16 cellular contexts compared by ENCODE assay signal in genomic region chr5:34772691-34773090, GRCh38.
DNase-seq lines count a peak whose midpoint lies in the region; ATAC-seq and TF ChIP-seq lines count a peak whose summit lies in the region.
"Had no signal": no experiment of that assay in that cellular context is flagged by ENCODE, and none has a peak within 500 bp of the region (broad histone marks: within the 10 kb centered on the region; RNA-seq: fewer than 3 reads in every experiment).

No MANE protein-coding gene starts in this region.

- peaks cover 10% of the 10 kb centered on the region for H3K4me1 ChIP-seq in IMR-90 (ENCODE audit: control insufficient read depth, insufficient read depth, low read length)
- peaks cover 0 to 36% (median 13%) of the 10 kb centered on the region in 4 donors for H3K4me1 ChIP-seq in right lobe of liver

- H3K4me3 ChIP-seq in IMR-90 (ENCODE audit: insufficient read depth, low read depth, low read length) (no peak overlapping the region), right lobe of liver (no peak overlapping the region)
- H3K4me3 ChIP-seq: BLaER1 treated with 17β-estradiol and CSF1 and Interleukin-3, amounts not matched to agents 10 nM and 100 nM; GM12878 had no signal

- 0 out of 2 replicates have a peak overlapping the region, but pooled peaks have one; percentile 25 for H3K23ac ChIP-seq in IMR-90 (ENCODE audit: low read depth, low read length)

- no peak overlapping the region for H2AK9ac ChIP-seq in IMR-90 (replicated peaks; ENCODE audit: low read depth, low read length, poor library complexity)

- POLR2A ChIA-PET in IMR-90 (lab: Charles Lee; ENCODE audit: unreplicated experiment): no interaction called here

- H3K27ac ChIP-seq in IMR-90 (ENCODE audit: insufficient read depth, low read length) (peak overlapping the region; percentile 12; the same call in 1 of the 2 replicates), right lobe of liver (peak overlapping the region in 2 of 3 donors; percentile 8 to 27)
- H3K27ac ChIP-seq: BLaER1 treated with 17β-estradiol and CSF1 and Interleukin-3, amounts not matched to agents 10 nM and 100 nM had no signal

- H3K36me3 ChIP-seq in IMR-90 (ENCODE audit: control insufficient read depth, insufficient read depth, low read length): peaks cover 14% of the 10 kb centered on the region
- H3K36me3 ChIP-seq in right lobe of liver: no peaks in the 10 kb centered on the region

- H3K9me3 Mint-ChIP-seq in HFFc6 (peaks cover 19% of the 10 kb centered on the region), progenitor cell of endocrine pancreas (ENCODE audit: low read depth) (peaks cover 24% of the 10 kb centered on the region)
- peaks cover 2% of the 10 kb centered on the region for H3K9me3 Mint-ChIP-seq in activated naive CD4-positive, alpha-beta T cell treated with anti-CD3 and anti-CD28 coated beads, Interleukin-2, amount 10 ng/mL, durations not matched to agents 7 days and 5 days

- peak overlapping the region in 1 of 2 experiments; percentile 7; a peak in 1 of 4 replicates for H4K8ac ChIP-seq in IMR-90 (ENCODE audit: low read depth in 2 of 2, low read length in 2 of 2)

- H3K4ac ChIP-seq in IMR-90 (ENCODE audit: low read depth, low read length): no peak overlapping the region

- H3K56ac ChIP-seq in IMR-90 (ENCODE audit: extremely low read depth, insufficient read depth, low read length): no peak overlapping the region

- ATAC-seq in IMR-90 (ENCODE audit: low read depth) (no peak), right lobe of liver (peak; percentile 49 to 69 (median 61))
- ATAC-seq: CD8-positive, alpha-beta T cell; GM12878 had no signal

- H3K36me3 Mint-ChIP-seq in HFFc6 (ENCODE audit: low read depth): peaks cover 55% of the 10 kb centered on the region
- peaks cover 35% of the 10 kb centered on the region for H3K36me3 Mint-ChIP-seq in progenitor cell of endocrine pancreas (ENCODE audit: insufficient read depth)
- no peaks in the 10 kb centered on the region for H3K36me3 Mint-ChIP-seq in activated naive CD4-positive, alpha-beta T cell treated with anti-CD3 and anti-CD28 coated beads, Interleukin-2, amount 10 ng/mL, durations not matched to agents 7 days and 5 days
- H3K36me3 Mint-ChIP-seq: CD8-positive, alpha-beta T cell; IgD-negative memory B cell had no signal

- no peak overlapping the region for H3K4me2 ChIP-seq in IMR-90 (ENCODE audit: low read depth, low read length)

- WGBS in IMR-90 (ENCODE audit: extremely low coverage in 2 of 2, insufficient read length in 1 of 2), 2 experiments: no CpG with 5 or more reads among the region's 3 CpGs
- WGBS in right lobe of liver (ENCODE audit: insufficient coverage, low coverage, low lambda C conversion rate, missing lambda C conversion rate): 25% methylated on average over 3 of the region's 3 CpGs

- H3K27ac Mint-ChIP-seq in HFFc6: peak overlapping the region; percentile 59
- peak overlapping the region; percentile 84 for H3K27ac Mint-ChIP-seq in progenitor cell of endocrine pancreas
- H3K27ac Mint-ChIP-seq in activated naive CD4-positive, alpha-beta T cell treated with anti-CD3 and anti-CD28 coated beads, Interleukin-2, amount 10 ng/mL, durations not matched to agents 7 days and 5 days: no peak overlapping the region
- H3K27ac Mint-ChIP-seq: B cell; CD8-positive, alpha-beta T cell; IgD-negative memory B cell had no signal

- H3K79me1 ChIP-seq in IMR-90 (ENCODE audit: low read depth in 1 of 2, low read length in 2 of 2): peaks cover 49 to 88% of the 10 kb centered on the region in 2 experiments

- DNase-seq in HFFc6 (no peak), IMR-90 (no peak), right lobe of liver (no peak), progenitor cell of endocrine pancreas (ENCODE audit: low spot score, unreplicated experiment) (no peak), activated gamma-delta T cell treated with Interleukin-2 at 50 U/mL for 16 hours (no peak), ecto neural progenitor cell (ENCODE audit: low spot score) (no peak)
- no peak for DNase-seq in activated naive CD4-positive, alpha-beta T cell treated with anti-CD3 and anti-CD28 coated beads, Interleukin-2, amount 10 ng/mL, durations not matched to agents 7 days and 5 days
- DNase-seq: Calu3; CD8-positive, alpha-beta T cell; DND-41; EL; H9 had no signal

- no peak overlapping the region for H2BK20ac ChIP-seq in IMR-90 (ENCODE audit: low read depth, low read length)

- no peak for TF ChIP-seq CTCF in HFFc6 (IDR thresholded peaks at IDR 0.05)
- TF ChIP-seq CTCF in IMR-90 (conservative IDR thresholded peaks at IDR 0.05; ENCODE audit: low read depth, low read length): no peak
- TF ChIP-seq CTCF in right lobe of liver (IDR thresholded peaks at IDR 0.05): no peak
- no peak for TF ChIP-seq CTCF in progenitor cell of endocrine pancreas (IDR thresholded peaks at IDR 0.05; ENCODE audit: unreplicated experiment)

- H2BK120ac ChIP-seq in IMR-90 (ENCODE audit: low read depth, low read length): no peak overlapping the region

- H3K9ac ChIP-seq in IMR-90 (ENCODE audit: low read depth, low read length): no peak overlapping the region
- H3K9ac ChIP-seq: BLaER1 treated with 17β-estradiol and CSF1 and Interleukin-3, amounts not matched to agents 10 nM and 100 nM had no signal

- CTCF ChIA-PET in IMR-90 (lab: Yijun Ruan, JAX): no interaction called here
- CTCF ChIA-PET in activated naive CD4-positive, alpha-beta T cell treated with anti-CD3 and anti-CD28 coated beads, Interleukin-2, amount 10 ng/mL, durations not matched to agents 7 days and 5 days (lab: Charles Lee): no interaction called here

- peaks cover 10% of the 10 kb centered on the region for H3K9me1 ChIP-seq in IMR-90 (ENCODE audit: insufficient read depth, low read length)

- no peak overlapping the region for H2AK5ac ChIP-seq in IMR-90 (ENCODE audit: low read depth, low read length)

- H3K27me3 Mint-ChIP-seq in HFFc6 (ENCODE audit: insufficient read depth) (peaks cover 5% of the 10 kb centered on the region), progenitor cell of endocrine pancreas (no peaks in the 10 kb centered on the region)
- no peaks in the 10 kb centered on the region for H3K27me3 Mint-ChIP-seq in activated naive CD4-positive, alpha-beta T cell treated with anti-CD3 and anti-CD28 coated beads, Interleukin-2, amount 10 ng/mL, durations not matched to agents 7 days and 5 days

- no peak overlapping the region for H4K91ac ChIP-seq in IMR-90 (ENCODE audit: insufficient read depth, low read depth, low read length)

- dilution Hi-C loops in IMR-90 (cut with HindIII; ENCODE audit: low sequenced_read_pairs, unreplicated experiment): no loop called here

- H3K4me3 Mint-ChIP-seq in HFFc6 (peak overlapping the region; percentile 24; the same call in 1 of the 2 replicates), progenitor cell of endocrine pancreas (ENCODE audit: low read depth) (no peak overlapping the region)
- H3K4me3 Mint-ChIP-seq in activated naive CD4-positive, alpha-beta T cell treated with anti-CD3 and anti-CD28 coated beads, Interleukin-2, amount 10 ng/mL, durations not matched to agents 7 days and 5 days: no peak overlapping the region
- H3K4me3 Mint-ChIP-seq: B cell; CD8-positive, alpha-beta T cell; H9; IgD-negative memory B cell had no signal

- H3K18ac ChIP-seq in IMR-90 (ENCODE audit: low read depth, low read length): no peak overlapping the region

- peak overlapping the region; percentile 59; the same call in 1 of the 2 replicates for H3K14ac ChIP-seq in IMR-90 (replicated peaks; ENCODE audit: low read depth, low read length)

- H3K9me3 ChIP-seq in IMR-90 (ENCODE audit: control insufficient read depth, insufficient read depth, low read length) (no peaks in the 10 kb centered on the region), right lobe of liver (no peaks in the 10 kb centered on the region)

- peak overlapping the region; percentile 8; the same call in 1 of the 2 replicates for H4K5ac ChIP-seq in IMR-90 (ENCODE audit: low read depth, low read length)

- H2BK15ac ChIP-seq in IMR-90 (ENCODE audit: low read depth, low read length): no peak overlapping the region

- TF ChIP-seq RAD21 in IMR-90 (IDR thresholded peaks at IDR 0.05; ENCODE audit: low read length): no peak

- peaks cover 55% of the 10 kb centered on the region for H4K20me1 ChIP-seq in IMR-90 (ENCODE audit: insufficient read depth, low read length)
- H4K20me1 ChIP-seq: BLaER1 treated with 17β-estradiol and CSF1 and Interleukin-3, amounts not matched to agents 10 nM and 100 nM had no signal

- no TSS peak for BruUV-seq in IMR-90 (replicated peaks; lab: Mats Ljungman, UMichigan)

- TF ChIP-seq POLR2A in IMR-90 (IDR thresholded peaks at IDR 0.05; ENCODE audit: low read depth, low read length): no peak
- no peak for TF ChIP-seq POLR2A in right lobe of liver (IDR thresholded peaks at IDR 0.05)

- H2BK5ac ChIP-seq in IMR-90 (ENCODE audit: low read depth, low read length, poor library complexity, severe bottlenecking): peak overlapping the region; percentile 46

- H3K27me3 ChIP-seq in IMR-90 (ENCODE audit: control insufficient read depth, insufficient read depth, low read length): no peaks in the 10 kb centered on the region
- no peaks in the 10 kb centered on the region for H3K27me3 ChIP-seq in right lobe of liver
- H3K27me3 ChIP-seq: BLaER1 treated with 17β-estradiol and CSF1 and Interleukin-3, amounts not matched to agents 10 nM and 100 nM had no signal

- peaks cover 22% of the 10 kb centered on the region; the same call in 1 of the 2 replicates for H3K4me1 Mint-ChIP-seq in HFFc6 (ENCODE audit: low read depth)
- H3K4me1 Mint-ChIP-seq in progenitor cell of endocrine pancreas (ENCODE audit: low read depth): peaks cover 2% of the 10 kb centered on the region
- H3K4me1 Mint-ChIP-seq in activated naive CD4-positive, alpha-beta T cell treated with anti-CD3 and anti-CD28 coated beads, Interleukin-2, amount 10 ng/mL, durations not matched to agents 7 days and 5 days: no peaks in the 10 kb centered on the region
- H3K4me1 Mint-ChIP-seq: H9 had no signal

- H2AFZ ChIP-seq in IMR-90 (replicated peaks; ENCODE audit: low read length, poor library complexity): no peak overlapping the region

- in situ Hi-C loops in IMR-90 (cut with MboI; ENCODE audit: low sequenced_read_pairs): no loop called here

- intact Hi-C loops in IMR-90 (cut with micrococcal nuclease) (no loop called here), right lobe of liver (cut with DNase I) (no loop called here)

TF ChIP-seq in IMR-90, 13 proteins besides CTCF, POLR2A, EP300 and RAD21:
- TF ChIP-seq CEBPB (IDR thresholded peaks at IDR 0.05; ENCODE audit: low read depth, low read length): no peak
